ENCODE assay signal across 21 cellular contexts in genomic region chrX:9842541-9842940, GRCh38. TPM values are rescaled to one million over a fixed set of nuclear protein-coding genes. Genes with fewer than 3 reads are reported as not detected.
DNase-seq lines count a peak whose midpoint lies in the region; ATAC-seq, FAIRE-seq and TF ChIP-seq lines count a peak whose summit lies in the region.
"Had no signal": no experiment of that assay in that cellular context is flagged by ENCODE, and none has a peak within 500 bp of the region (broad histone marks: within the 10 kb centered on the region; RNA-seq: fewer than 3 reads in every experiment).

No MANE protein-coding gene starts in this region.

- peak overlapping the region; percentile 73 for H3K4me2 ChIP-seq in KMS-11
- H3K4me2 ChIP-seq in H1 (ENCODE audit: insufficient read depth in 1 of 2, low read depth in 2 of 2, low read length in 2 of 2), result peak overlapping the region; percentile 53 to 70
- no peak overlapping the region for H3K4me2 ChIP-seq in mammary epithelial cell (ENCODE audit: insufficient read depth, low read depth, low read length)

- no peak overlapping the region for H3K4me3 ChIP-seq in Caco-2 (ENCODE audit: low read depth, low read length)
- no peak overlapping the region for H3K4me3 ChIP-seq in KMS-11 (IDR thresholded peaks at IDR 0.05; ENCODE audit: insufficient read depth, low read depth, low read length)
- no peak overlapping the region for H3K4me3 ChIP-seq in H1 (ENCODE audit: extremely low read depth in 1 of 4, insufficient read depth in 2 of 4, low read depth in 3 of 4, low read length in 4 of 4)
- no peak overlapping the region for H3K4me3 ChIP-seq in mammary epithelial cell (replicated peaks in 1 of 3; ENCODE audit: insufficient read depth in 1 of 3, low read depth in 2 of 3, low read length in 3 of 3)
- H3K4me3 ChIP-seq: skin epidermis, tibial nerve had no signal

- H3K14ac ChIP-seq in H1 (ENCODE audit: insufficient read length), result no peak overlapping the region

- no peak overlapping the region for H4K5ac ChIP-seq in H1 (ENCODE audit: insufficient read length, low read depth, low read length)

- H4K8ac ChIP-seq in H1 (ENCODE audit: extremely low read depth, insufficient read depth, low read length), result peak overlapping the region; percentile 43; the same call in 1 of the 2 replicates

- H2BK20ac ChIP-seq in H1 (ENCODE audit: low read length), result no peak overlapping the region

- BruUV-seq in Caco-2 (replicated peaks; lab: Mats Ljungman, UMichigan) (no TSS peak), mammary epithelial cell (replicated peaks; lab: Mats Ljungman, UMichigan) (no TSS peak)

- WGBS in H1 (ENCODE audit: extremely low coverage in 1 of 2, insufficient coverage in 1 of 2, insufficient read length in 1 of 2, insufficient replicate concordance in 2 of 2, low coverage in 1 of 2, low lambda C conversion rate in 2 of 2, missing lambda C conversion rate in 1 of 2), 2 experiments, result 11% methylated on average over 4 of the region's 6 CpGs; no CpG with 5 or more reads in 1 of the 2 experiments
- 15% methylated on average over 3 of the region's 6 CpGs for WGBS in mammary epithelial cell (ENCODE audit: low coverage, missing lambda C conversion rate)

- H3K27ac Mint-ChIP-seq in Caco-2 (ENCODE audit: unreplicated experiment) (peak overlapping the region; percentile 76), nephron (peak overlapping the region; percentile 72 to 92 (median 87))
- H3K27ac Mint-ChIP-seq: activated naive CD4-positive, alpha-beta T cell treated with anti-CD3 and anti-CD28 coated beads, Interleukin-2, amount 50 U/mL, for 72 hours; immature natural killer cell; T-helper 2 cell treated with Interferon-gamma antibody and Interleukin-4, amounts not matched to agents 5 μg/mL and 100 μg/mL, for 36 hours had no signal

- no peak overlapping the region for H3K56ac ChIP-seq in H1 (replicated peaks; ENCODE audit: insufficient read length, low read depth, low read length)

- TF ChIP-seq CTCF in Caco-2 (IDR thresholded peaks at IDR 0.05; ENCODE audit: insufficient read depth in 1 of 2, low read depth in 1 of 2, low read length in 1 of 2, severe bottlenecking in 1 of 2, unreplicated experiment in 1 of 2) (no peak), KMS-11 (conservative IDR thresholded peaks at IDR 0.05; ENCODE audit: low read depth, low read length) (no peak), H1 (IDR thresholded peaks at IDR 0.05; ENCODE audit: control extremely low read depth in 1 of 3, insufficient read depth in 1 of 3, low read depth in 1 of 3, low read length in 3 of 3) (no peak), nephron (IDR thresholded peaks at IDR 0.05; ENCODE audit: unreplicated experiment in 3 of 3) (no peak), mammary epithelial cell (conservative IDR thresholded peaks at IDR 0.05 in 1 of 2, IDR thresholded peaks at IDR 0.05 in 1 of 2; ENCODE audit: extremely low read depth in 1 of 2, insufficient read depth in 1 of 2, low read depth in 1 of 2, low read length in 2 of 2) (no peak)

- intact Hi-C loops in Caco-2 (cut with micrococcal nuclease; ENCODE audit: unreplicated experiment) (no loop called here), mammary epithelial cell (cut with micrococcal nuclease) (no loop called here)

- H4K20me1 ChIP-seq in KMS-11 (ENCODE audit: insufficient read depth), result no peaks in the 10 kb centered on the region
- H4K20me1 ChIP-seq in H1 (replicated peaks in 1 of 2; ENCODE audit: control insufficient read depth in 1 of 2, insufficient read depth in 2 of 2, low read length in 2 of 2), result peaks cover 0 to 2% of the 10 kb centered on the region in 2 experiments
- H4K20me1 ChIP-seq in mammary epithelial cell (ENCODE audit: insufficient read depth, low read length), result no peaks in the 10 kb centered on the region

- H2BK15ac ChIP-seq in H1 (ENCODE audit: low read length), result no peak overlapping the region

- no peak for TF ChIP-seq RAD21 in H1 (IDR thresholded peaks at IDR 0.05 in 1 of 2, conservative IDR thresholded peaks at IDR 0.05 in 1 of 2; ENCODE audit: low read depth in 2 of 2, low read length in 2 of 2)

- no peak overlapping the region for H2BK5ac ChIP-seq in H1 (ENCODE audit: low read depth, low read length)

- H2BK120ac ChIP-seq in H1 (replicated peaks; ENCODE audit: low read depth, low read length), result no peak overlapping the region

- H2BK12ac ChIP-seq in H1 (ENCODE audit: low read depth, low read length), result no peak overlapping the region

- in situ Hi-C loops in mammary epithelial cell (cut with MboI; ENCODE audit: low sequenced_read_pairs in 2 of 2), result no loop called here

- no peak for TF ChIP-seq POLR2A in H1 (IDR thresholded peaks at IDR 0.05; ENCODE audit: control extremely low read depth in 1 of 2, low read depth in 2 of 2, low read length in 2 of 2)

- FAIRE-seq in H1 (lab: Jason Lieb, UNC), result no peak
- FAIRE-seq: bronchial epithelial cell had no signal

- peaks cover 12% of the 10 kb centered on the region for H3K36me3 Mint-ChIP-seq in Caco-2 (ENCODE audit: insufficient read depth, unreplicated experiment)
- no peaks in the 10 kb centered on the region for H3K36me3 Mint-ChIP-seq in nephron (ENCODE audit: low read depth)
- H3K36me3 Mint-ChIP-seq: activated naive CD4-positive, alpha-beta T cell treated with anti-CD3 and anti-CD28 coated beads, Interleukin-2, amount 50 U/mL, for 72 hours; immature natural killer cell had no signal

- H3K9me3 Mint-ChIP-seq in Caco-2 (ENCODE audit: unreplicated experiment), result no peaks in the 10 kb centered on the region
- peaks cover 10% of the 10 kb centered on the region for H3K9me3 Mint-ChIP-seq in nephron
- H3K9me3 Mint-ChIP-seq: activated naive CD4-positive, alpha-beta T cell treated with anti-CD3 and anti-CD28 coated beads, Interleukin-2, amount 50 U/mL, for 72 hours; immature natural killer cell; T-helper 2 cell treated with Interferon-gamma antibody and Interleukin-4, amounts not matched to agents 5 μg/mL and 100 μg/mL, for 36 hours had no signal

- no peak overlapping the region for H4K91ac ChIP-seq in H1 (replicated peaks; ENCODE audit: insufficient read length, low read length)

- no peak overlapping the region for H2AK5ac ChIP-seq in H1 (ENCODE audit: low read depth, low read length)

- no peak overlapping the region for H3K4ac ChIP-seq in H1 (replicated peaks; ENCODE audit: insufficient read length, low read depth, low read length)

- H2AFZ ChIP-seq in KMS-11 (ENCODE audit: low read depth), result peak overlapping the region; percentile 47; the same call in 1 of the 2 replicates
- no peak overlapping the region for H2AFZ ChIP-seq in H1 (ENCODE audit: low read length)
- no peak overlapping the region for H2AFZ ChIP-seq in mammary epithelial cell (ENCODE audit: low read depth, low read length)

- no peaks in the 10 kb centered on the region for H3K36me3 ChIP-seq in Caco-2 (ENCODE audit: control insufficient read depth, insufficient read depth, low read length)
- H3K36me3 ChIP-seq in KMS-11 (ENCODE audit: insufficient read depth), result no peaks in the 10 kb centered on the region
- no peaks in the 10 kb centered on the region for H3K36me3 ChIP-seq in H1 (ENCODE audit: control insufficient read depth in 2 of 4, insufficient read depth in 4 of 4, low read length in 3 of 4)
- H3K36me3 ChIP-seq in mammary epithelial cell (ENCODE audit: insufficient read depth, low read length), result no peaks in the 10 kb centered on the region
- H3K36me3 ChIP-seq: tibial nerve had no signal

- CTCF ChIA-PET in Caco-2 (lab: Charles Lee), result no interaction called here
- CTCF ChIA-PET in H1 (lab: Charles Lee; ENCODE audit: partially characterized antibody), result interaction anchor here (0.8 kb wide), 1 partner anchor 75 kb away, joined by 3 read pairs; no protein-coding TSS in a partner anchor
- CTCF ChIA-PET in mammary epithelial cell (lab: Charles Lee; ENCODE audit: low non-redundant PET), result no interaction called here

- no peaks in the 10 kb centered on the region for H3K9me3 ChIP-seq in Caco-2
- no peaks in the 10 kb centered on the region for H3K9me3 ChIP-seq in H1 (ENCODE audit: insufficient read depth in 2 of 2, low read depth in 1 of 2, low read length in 1 of 2)
- H3K9me3 ChIP-seq in mammary epithelial cell (replicated peaks; ENCODE audit: insufficient read depth, low read length), result peaks cover 11% of the 10 kb centered on the region
- H3K9me3 ChIP-seq: tibial nerve had no signal

- no peak overlapping the region for H3K18ac ChIP-seq in H1 (ENCODE audit: extremely low read depth, low read length)

- H3K4me1 ChIP-seq in Caco-2, result peaks cover 47% of the 10 kb centered on the region
- H3K4me1 ChIP-seq in KMS-11 (ENCODE audit: low read depth, poor library complexity, severe bottlenecking), result peaks cover 25% of the 10 kb centered on the region
- peaks cover 1 to 16% (median 4%) of the 10 kb centered on the region in 4 experiments; a peak in 5 of 7 replicates for H3K4me1 ChIP-seq in H1 (replicated peaks in 1 of 4; ENCODE audit: control insufficient read depth in 3 of 4, insufficient read depth in 4 of 4, low read length in 3 of 4)
- H3K4me1 ChIP-seq in mammary epithelial cell (ENCODE audit: insufficient read depth, low read length), result peaks cover 3% of the 10 kb centered on the region
- H3K4me1 ChIP-seq: foreskin keratinocyte, tibial nerve had no signal

- H3K27ac ChIP-seq in KMS-11 (no peak overlapping the region), H1 (ENCODE audit: low read depth, low read length) (no peak overlapping the region), mammary epithelial cell (ENCODE audit: insufficient read depth, low read depth, low read length) (no peak overlapping the region)
- H3K27ac ChIP-seq: foreskin keratinocyte, skin epidermis, tibial nerve had no signal

- no peaks in the 10 kb centered on the region; the same call in 1 of the 2 replicates for H3K79me1 ChIP-seq in H1 (ENCODE audit: low read depth, low read length)

- no peaks in the 10 kb centered on the region for H3K23me2 ChIP-seq in H1 (ENCODE audit: low read depth, low read length)

- dilution Hi-C loops in mammary epithelial cell (cut with HindIII; ENCODE audit: low sequenced_read_pairs), result no loop called here

- H3K27me3 Mint-ChIP-seq in Caco-2 (ENCODE audit: insufficient read depth, unreplicated experiment) (no peaks in the 10 kb centered on the region), nephron (ENCODE audit: low read depth) (no peaks in the 10 kb centered on the region)

- H3K79me2 ChIP-seq in KMS-11 (ENCODE audit: insufficient read depth, low read depth) (no peaks in the 10 kb centered on the region), H1 (ENCODE audit: control insufficient read depth in 1 of 2, insufficient read depth in 2 of 2, low read length in 2 of 2) (peaks cover 0 to 39% of the 10 kb centered on the region in 2 experiments; a peak in 2 of 4 replicates), mammary epithelial cell (ENCODE audit: insufficient read depth, low read length) (no peaks in the 10 kb centered on the region)

- peak; percentile 55 to 74 for DNase-seq in Caco-2
- peak in 1 of 2 experiments; percentile 50 for DNase-seq in H1 (ENCODE audit: low read depth in 1 of 2, low spot score in 2 of 2)
- no peak for DNase-seq in NCI-H510A (lab: John Stamatoyannopoulos, UW)
- no peak for DNase-seq in mammary epithelial cell
- no peak for DNase-seq in medulla oblongata (ENCODE audit: extremely low spot score)
- DNase-seq: ACHN; activated CD4-positive, alpha-beta T cell treated with anti-CD3 and anti-CD28 coated beads for 1 hour; activated T-cell treated with anti-CD3 and anti-CD28 coated beads for 4 hours; foreskin keratinocyte; immature natural killer cell; NCI-H146; NCI-H446; occipital lobe had no signal

- H3K9ac ChIP-seq in KMS-11, result no peak overlapping the region
- no peak overlapping the region for H3K9ac ChIP-seq in H1 (replicated peaks in 1 of 4; ENCODE audit: extremely low read depth in 1 of 4, low read depth in 3 of 4, low read length in 3 of 4)
- H3K9ac ChIP-seq in mammary epithelial cell (ENCODE audit: insufficient read depth, low read length), result no peak overlapping the region

- no peaks in the 10 kb centered on the region for H3K27me3 ChIP-seq in Caco-2 (replicated peaks; ENCODE audit: control insufficient read depth, insufficient read depth, low read length)
- no peaks in the 10 kb centered on the region for H3K27me3 ChIP-seq in KMS-11 (ENCODE audit: insufficient read depth, low read depth)
- H3K27me3 ChIP-seq in H1 (replicated peaks in 1 of 4; ENCODE audit: control insufficient read depth in 3 of 4, extremely low read depth in 1 of 4, insufficient read depth in 3 of 4, low read length in 3 of 4), result no peaks in the 10 kb centered on the region
- no peaks in the 10 kb centered on the region for H3K27me3 ChIP-seq in mammary epithelial cell (ENCODE audit: insufficient read depth, low read length)
- H3K27me3 ChIP-seq: foreskin keratinocyte, tibial nerve had no signal

- TF ChIP-seq EP300 in H1 (IDR thresholded peaks at IDR 0.05; ENCODE audit: borderline replicate concordance in 1 of 2, low read depth in 2 of 2, low read length in 2 of 2), result no peak

- POLR2A ChIA-PET in Caco-2 (lab: Charles Lee) (interaction anchor here (1.0 kb wide), 1 partner anchor 56 kb away, joined by 3 read pairs; the partner anchor contains the start of gene SHROOM2), H1 (lab: Charles Lee; ENCODE audit: partially characterized antibody) (no interaction called here)

- H3K4me3 Mint-ChIP-seq in Caco-2 (ENCODE audit: unreplicated experiment) (peak overlapping the region; percentile 32), nephron (peak overlapping the region in 1 of 3 experiments; percentile 44)
- H3K4me3 Mint-ChIP-seq: immature natural killer cell; T-helper 2 cell treated with Interferon-gamma antibody and Interleukin-4, amounts not matched to agents 5 μg/mL and 100 μg/mL, for 36 hours had no signal

- H3K4me1 Mint-ChIP-seq in Caco-2 (ENCODE audit: low read depth, unreplicated experiment) (peaks cover 14% of the 10 kb centered on the region), nephron (peaks cover 35% of the 10 kb centered on the region)
- H3K4me1 Mint-ChIP-seq: immature natural killer cell had no signal

- ATAC-seq in GM21576 (IDR thresholded peaks at IDR 0.05; ENCODE audit: unreplicated experiment), result no peak
- ATAC-seq: activated naive CD4-positive, alpha-beta T cell treated with anti-CD3 and anti-CD28 coated beads, Interleukin-2, amount 50 U/mL, for 72 hours; foreskin keratinocyte had no signal

- no peak overlapping the region for H3K23ac ChIP-seq in H1 (ENCODE audit: insufficient read length)

RNA-seq across cellular contexts. Expression of gene SHROOM2, which starts 56.3 kb away (rescaled TPM):
- total RNA-seq in Caco-2 (2022) (12.7 and 14.2 TPM in 2 replicates), mammary epithelial cell (10 to 100 TPM in 1 of 2 donors, 1 to 10 TPM in 1; 9.7 to 12.0 TPM)
- total RNA-seq in H1 (2021; fragmentation: NEBNext Ultra II Directional; extraction: Animal tissue kit (Norgen Biotek cat#: 25700)), result 14.1 and 14.2 TPM in 2 replicates
- polyA plus RNA-seq in H1 (2011; rRNA removed) (3.4 and 6.0 TPM in 2 replicates), mammary epithelial cell (8.7 TPM)
- 2.5 TPM for polyA plus RNA-seq in H1 (2011; cell fraction: cytosol; rRNA removed)
- polyA plus RNA-seq in H1 (2011; cell fraction: nucleus; rRNA removed), result 8.0 TPM
- polyA plus RNA-seq in H1 (2012, experiment 1 of 2), result 8.4 to 9.7 TPM (median 9.0 TPM) in 4 replicates
- polyA plus RNA-seq in H1 (2012, experiment 2 of 2), result 4.7 TPM
- polyA plus RNA-seq in H1 (2013, experiment 1 of 2), result 6.2 TPM
- polyA plus RNA-seq in H1 (2013, experiment 2 of 2), result 5.9 TPM
- 6.0 and 6.7 TPM in 2 replicates for polyA minus RNA-seq in H1 (2011; rRNA and poly(A)+ RNA removed)
- polyA minus RNA-seq in H1 (2011; cell fraction: cytosol; rRNA and poly(A)+ RNA removed), result 8.9 TPM
- 10.6 TPM for polyA minus RNA-seq in H1 (2011; cell fraction: nucleus; rRNA and poly(A)+ RNA removed)
- polyA minus RNA-seq in mammary epithelial cell, result 13.8 TPM
- total RNA-seq: activated naive CD4-positive, alpha-beta T cell treated with anti-CD3 and anti-CD28 coated beads, Interleukin-2, amount 50 U/mL, for 72 hours had no signal
- polyA plus RNA-seq: immature natural killer cell had no signal

Comparison
In these comparisons a context has a peak if more than half of its experiments do, and no peak if none do; other contexts are left out.
1. DNase-seq: peak in Caco-2 (2 of 2); none in NCI-H510A (single experiment), mammary epithelial cell (single experiment) and medulla oblongata (single experiment).